In the genomic region with DNA sequence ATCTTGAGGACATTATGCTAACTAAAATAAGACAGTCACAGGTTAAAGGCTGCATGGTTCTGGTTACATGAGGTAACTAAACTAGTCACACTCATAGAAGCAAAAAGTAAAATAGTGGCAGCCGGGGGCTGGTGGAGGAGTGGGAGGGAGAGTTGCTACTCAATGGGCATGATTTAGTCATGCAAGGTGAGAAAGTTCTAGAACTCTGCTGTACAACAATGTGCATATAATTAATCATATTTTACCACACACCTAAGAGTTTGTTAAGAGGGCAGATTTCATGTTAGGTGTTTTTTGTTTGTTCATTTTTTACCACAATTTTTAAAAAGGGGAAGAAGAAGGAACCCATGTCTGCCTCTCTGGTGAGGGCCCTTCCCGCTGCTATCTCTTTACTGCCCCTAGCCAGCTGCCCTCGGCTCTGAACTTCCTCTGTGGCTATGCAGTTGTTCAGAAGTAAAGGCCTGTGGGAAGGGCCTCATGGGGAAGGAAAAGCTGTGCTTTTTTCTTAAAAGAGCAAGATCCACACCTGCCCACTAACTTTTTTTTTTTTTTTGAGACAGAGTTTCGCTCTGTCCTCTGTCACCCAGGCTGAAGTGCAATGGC, we compare ENCODE assay signal across 7 cellular contexts. TPM values are rescaled to one million over a fixed set of nuclear protein-coding genes. Genes with fewer than 3 reads are reported as not detected.
A peak's percentile ranks its signal among the peaks of the same experiment; 100 is the strongest.
DNase-seq lines count a peak whose midpoint lies in the region; ATAC-seq and TF ChIP-seq lines count a peak whose summit lies in the region.

No MANE protein-coding gene starts in this region.

- peaks cover 0 to 44% (median 11%) of the 10 kb centered on the region in 6 donors for H3K4me1 ChIP-seq in spleen

- in situ Hi-C loops in GM13977 (cut with MboI; ENCODE audit: low pct_unique_long_range_greater_than_20kb, low sequenced_read_pairs, unreplicated experiment) (no loop called here), ACHN (cut with HindIII; ENCODE audit: low pct_ligation_motif_present, low pct_unique_long_range_greater_than_20kb, low sequenced_read_pairs) (no loop called here)

- H3K27ac ChIP-seq in spleen = peak overlapping the region in 7 of 8 donors; percentile 61 to 92 (median 86)

- H3K36me3 ChIP-seq in spleen = no peaks in the 10 kb centered on the region

- TF ChIP-seq CTCF in GM13977 (IDR thresholded peaks at IDR 0.05; ENCODE audit: extremely low read depth, insufficient read depth, missing control alignments) (no peak), spleen (IDR thresholded peaks at IDR 0.05 in 8 of 11, conservative IDR thresholded peaks at IDR 0.05 in 3 of 11) (no peak)

- DNase-seq in GM13977 (ENCODE audit: low spot score) = peak; percentile 10
- peak; percentile 90 to 93 for DNase-seq in NOMO-1 (lab: John Stamatoyannopoulos, UW; ENCODE audit: unreplicated experiment in 2 of 2)
- DNase-seq in Right ventricle myocardium superior = peak; percentile 62
- DNase-seq in spleen = no peak
- no peak for DNase-seq in ACHN
- no peak for DNase-seq in NCI-H345 treated with DMSO at 0.1 percent for 48 hours (lab: John Stamatoyannopoulos, UW; ENCODE audit: unreplicated experiment)
- no peak for DNase-seq in glomerular visceral epithelial cell (ENCODE audit: extremely low spot score)

- H3K4me3 ChIP-seq in spleen = peak overlapping the region in 1 of 8 donors; percentile 51

- peaks cover 0 to 17% (median 7%) of the 10 kb centered on the region in 8 donors for H3K9me3 ChIP-seq in spleen

- ATAC-seq in Right ventricle myocardium superior (ENCODE audit: poor library complexity) = peak; percentile 65

- intact Hi-C loops in Right ventricle myocardium superior (cut with DNase I) (no loop called here), spleen (cut with DNase I; ENCODE audit: low total_unique reads) (no loop called here)

- WGBS in spleen, 5 donors = 14 to 42% (median 26%) methylated on average over 4 of the region's 4 CpGs

- no peak for TF ChIP-seq POLR2A in spleen (IDR thresholded peaks at IDR 0.05)

- H3K27me3 ChIP-seq in spleen (replicated peaks in 1 of 7) = peaks cover 0 to 13% (median 0%) of the 10 kb centered on the region in 7 donors

RNA-seq across cellular contexts. Expression of a gene that starts 11.2 kb away (rescaled TPM):
- total RNA-seq in Right ventricle myocardium superior (0.16 TPM), spleen (1 to 10 TPM; 1.2 to 5.6 (median 3.0) TPM)
- polyA plus RNA-seq in spleen = 1 to 10 TPM in 2 of 3 donors, under 1 TPM in 1; 0.47 to 2.0 (median 1.0) TPM

RNA-seq across cellular contexts. Expression of a gene that starts 25.9 kb away (rescaled TPM):
- total RNA-seq in Right ventricle myocardium superior (1.00 TPM), spleen (10 to 100 TPM in 2 of 7 donors, 1 to 10 TPM in 5; 4.3 to 10.3 (median 6.0) TPM)
- polyA plus RNA-seq in spleen = 1 to 10 TPM in 2 of 3 donors, under 1 TPM in 1; 0.96 to 1.2 (median 1.0) TPM

RNA-seq across cellular contexts. Expression of a gene that starts 47.3 kb away (rescaled TPM):
- total RNA-seq in Right ventricle myocardium superior = not detected
- 10 to 100 TPM in 1 of 7 donors, 1 to 10 TPM in 4, not detected in 2; 1.8 to 20.0 (median 3.7) TPM for total RNA-seq in spleen
- polyA plus RNA-seq in spleen = 1 to 10 TPM; 1.5 to 4.8 (median 4.1) TPM

RNA-seq across cellular contexts. Expression of a gene that starts 53.6 kb away (rescaled TPM):
- total RNA-seq in Right ventricle myocardium superior = 1.7 TPM
- total RNA-seq in spleen = 100 to 1,000 TPM in 6 of 7 donors, 10 to 100 TPM in 1; 95.6 to 142 (median 111) TPM
- polyA plus RNA-seq in spleen = 10 to 100 TPM; 34.2 to 93.3 (median 76.1) TPM

Comparison
In these comparisons a context has a peak if more than half of its experiments do, and no peak if none do; other contexts are left out.
1. DNase-seq: peak in GM13977 (single experiment), NOMO-1 (2 of 2) and Right ventricle myocardium superior (single experiment); none in spleen (single experiment), ACHN (single experiment), NCI-H345 treated with DMSO at 0.1 percent for 48 hours (single experiment) and glomerular visceral epithelial cell (single experiment).